17 cellular contexts compared by ENCODE assay signal in genomic region chr9:99158629-99159028, GRCh38. TPM values are rescaled to one million over a fixed set of nuclear protein-coding genes. Genes with fewer than 3 reads are reported as not detected.
A peak's percentile ranks its signal among the peaks of the same experiment; 100 is the strongest.
DNase-seq lines count a peak whose midpoint lies in the region; ATAC-seq, FAIRE-seq and TF ChIP-seq lines count a peak whose summit lies in the region.
"Had no signal": no experiment of that assay in that cellular context is flagged by ENCODE, and none has a peak within 500 bp of the region (broad histone marks: within the 10 kb centered on the region; RNA-seq: fewer than 3 reads in every experiment).

No MANE protein-coding gene starts in this region.

- H3K27me3 ChIP-seq in testis, result no peaks in the 10 kb centered on the region
- no peaks in the 10 kb centered on the region for H3K27me3 ChIP-seq in esophagus squamous epithelium
- H3K27me3 ChIP-seq: BLaER1 treated with 17β-estradiol and CSF1 and Interleukin-3, amounts not matched to agents 10 nM and 100 nM; MG63 had no signal

- FAIRE-seq in H54 (lab: Jason Lieb, UNC), result peak; percentile 97
- FAIRE-seq: GM12891 had no signal

- H3K4me3 ChIP-seq in testis (peak overlapping the region in 1 of 2 donors; percentile 7), lower leg skin (ENCODE audit: low read depth, poor library complexity, severe bottlenecking) (no peak overlapping the region), esophagus squamous epithelium (no peak overlapping the region)
- H3K4me3 ChIP-seq: BLaER1 treated with 17β-estradiol and CSF1 and Interleukin-3, amounts not matched to agents 10 nM and 100 nM; MG63 had no signal

- H3K9me3 ChIP-seq in testis, result no peaks in the 10 kb centered on the region
- no peaks in the 10 kb centered on the region for H3K9me3 ChIP-seq in esophagus squamous epithelium
- H3K9me3 ChIP-seq: BLaER1 treated with 17β-estradiol and CSF1 and Interleukin-3, amounts not matched to agents 10 nM and 100 nM; MG63 had no signal

- H3K36me3 ChIP-seq in testis (ENCODE audit: low read depth, missing control alignments) (no peaks in the 10 kb centered on the region), esophagus squamous epithelium (no peaks in the 10 kb centered on the region)
- H3K36me3 ChIP-seq: MG63 had no signal

- TF ChIP-seq POLR2A in H54 (IDR thresholded peaks at IDR 0.05; ENCODE audit: low read depth, low read length), result no peak
- no peak for TF ChIP-seq POLR2A in testis (IDR thresholded peaks at IDR 0.05)
- no peak for TF ChIP-seq POLR2A in lower leg skin (IDR thresholded peaks at IDR 0.05)
- TF ChIP-seq POLR2A in esophagus squamous epithelium (IDR thresholded peaks at IDR 0.05), result no peak

- intact Hi-C loops in left colon (cut with DNase I, micrococcal nuclease), result no loop called here
- intact Hi-C loops in testis (cut with DNase I; ENCODE audit: low total_unique reads), result no loop called here
- intact Hi-C loops in lower leg skin (cut with DNase I; ENCODE audit: low total_unique reads), result no loop called here
- intact Hi-C loops in esophagus squamous epithelium (cut with DNase I), result no loop called here

- no peaks in the 10 kb centered on the region for H3K4me1 ChIP-seq in testis
- no peaks in the 10 kb centered on the region for H3K4me1 ChIP-seq in esophagus squamous epithelium

- TF ChIP-seq CTCF in testis (IDR thresholded peaks at IDR 0.05) (no peak), lower leg skin (IDR thresholded peaks at IDR 0.05) (no peak), esophagus squamous epithelium (IDR thresholded peaks at IDR 0.05) (no peak)

- ATAC-seq in left colon, result peak; percentile 52

- 33 to 46% methylated on average over 4 of the region's 4 CpGs for WGBS in testis, 2 donors
- 53 to 67% methylated on average over 4 of the region's 4 CpGs for WGBS in lower leg skin, 2 donors
- WGBS in esophagus squamous epithelium, 2 donors, result 48 to 59% methylated on average over 4 of the region's 4 CpGs

- H3K27ac ChIP-seq in testis (no peak overlapping the region), esophagus squamous epithelium (no peak overlapping the region)
- H3K27ac ChIP-seq: BLaER1 treated with 17β-estradiol and CSF1 and Interleukin-3, amounts not matched to agents 10 nM and 100 nM had no signal

- DNase-seq in H54 (ENCODE audit: insufficient read length, low spot score), result no peak
- DNase-seq in RPMI7951 (ENCODE audit: low read depth), result peak; percentile 36
- no peak for DNase-seq in left colon
- peak; percentile 52 for DNase-seq in testis
- DNase-seq in lower leg skin (ENCODE audit: low spot score in 2 of 2), result no peak
- DNase-seq in esophagus squamous epithelium (lab: John Stamatoyannopoulos, UW), result no peak
- no peak for DNase-seq in activated naive CD4-positive, alpha-beta T cell treated with anti-CD3 and anti-CD28 coated beads, Interleukin-2, amount 50 U/mL, for 16 hours
- DNase-seq: DMS153, KG1, MG63, NCI-H1930, NCI-H2171, NCI-H510A, RPMI8226, SW 1271 had no signal

RNA-seq across cellular contexts. Expression of gene TGFBR1, which starts 53.7 kb away (rescaled TPM):
- total RNA-seq in RPMI7951 (2014; rRNA removed; shearing (Covaris generic)), result 51.5 and 54.8 TPM in 2 replicates
- total RNA-seq in left colon (10 to 100 TPM; 25.3 to 36.9 TPM), testis (10 to 100 TPM; 20.9 to 28.7 TPM), lower leg skin (10 to 100 TPM; 10.1 to 23.3 (median 16.0) TPM), esophagus squamous epithelium (10 to 100 TPM; 20.2 to 34.3 (median 25.6) TPM)
- polyA plus RNA-seq in testis (ENCODE audit: insufficient read depth, low read depth, low replicate concordance), result 30.8 TPM

Comparison
In these comparisons a context has a peak if more than half of its experiments do, and no peak if none do; other contexts are left out.
1. DNase-seq: peak in RPMI7951 (single experiment) and testis (single experiment); none in H54 (single experiment), left colon (0 of 2), lower leg skin (0 of 2), esophagus squamous epithelium (single experiment) and activated naive CD4-positive, alpha-beta T cell treated with anti-CD3 and anti-CD28 coated beads, Interleukin-2, amount 50 U/mL, for 16 hours (single experiment).